1 cellular context compared by ENCODE assay signal in genomic region chr18:36620801-36621200, GRCh38.
TF ChIP-seq lines count a peak whose summit lies in the region.

No MANE protein-coding gene starts in this region.

TF ChIP-seq in H1, 55 proteins besides CTCF, POLR2A, EP300 and RAD21 (continued from another document):
- TF ChIP-seq CHD7 (IDR thresholded peaks at IDR 0.05; ENCODE audit: insufficient replicate concordance, low read length) (no peak), RBBP5 (IDR thresholded peaks at IDR 0.05; ENCODE audit: borderline replicate concordance, low read depth, low read length) (no peak), SRF (IDR thresholded peaks at IDR 0.05; ENCODE audit: low read depth, low read length) (no peak), RFX5 (IDR thresholded peaks at IDR 0.05; ENCODE audit: borderline replicate concordance, low read depth, low read length) (no peak), NANOG (IDR thresholded peaks at IDR 0.05; ENCODE audit: insufficient read depth, low read depth, low read length, poor library complexity, severe bottlenecking) (no peak), SUZ12 (IDR thresholded peaks at IDR 0.05; ENCODE audit: low read length) (no peak), SIN3A (conservative IDR thresholded peaks at IDR 0.05 in 1 of 2, IDR thresholded peaks at IDR 0.05 in 1 of 2; ENCODE audit: low read depth in 1 of 2, low read length in 2 of 2) (no peak)
